2 cellular contexts compared by ENCODE assay signal in the genomic region with DNA sequence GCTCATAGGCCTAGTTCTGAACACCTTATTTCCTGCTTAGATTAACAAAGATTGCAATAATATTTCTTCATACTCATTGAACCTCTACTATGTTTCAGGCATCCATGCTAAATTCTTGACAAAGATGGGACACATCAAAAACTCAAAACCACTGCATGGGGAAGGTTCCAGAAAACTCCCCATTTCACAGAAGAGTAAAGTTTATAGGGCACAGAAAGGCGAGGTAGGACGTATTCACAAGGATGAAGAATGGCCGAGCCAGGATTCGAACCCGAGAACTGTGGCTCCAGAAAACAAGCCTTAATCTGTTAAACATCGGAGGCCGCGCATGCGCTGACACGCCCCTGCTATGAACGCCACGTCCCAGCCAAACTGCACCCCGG.
TF ChIP-seq lines count a peak whose summit lies in the region.

No MANE protein-coding gene starts in this region.

TF ChIP-seq in A549, 52 proteins besides CTCF, POLR2A, EP300 and RAD21:
- TF ChIP-seq PHF8 (IDR thresholded peaks at IDR 0.05; ENCODE audit: borderline replicate concordance, low read depth) (no peak), CBX8 (IDR thresholded peaks at IDR 0.05) (no peak), CEBPB (IDR thresholded peaks at IDR 0.05) (no peak), TP53 (CRISPR knock-in tag; IDR thresholded peaks at IDR 0.05) (no peak), ZC3H11A (IDR thresholded peaks at IDR 0.05) (no peak)
- TF ChIP-seq, protein P1, sequence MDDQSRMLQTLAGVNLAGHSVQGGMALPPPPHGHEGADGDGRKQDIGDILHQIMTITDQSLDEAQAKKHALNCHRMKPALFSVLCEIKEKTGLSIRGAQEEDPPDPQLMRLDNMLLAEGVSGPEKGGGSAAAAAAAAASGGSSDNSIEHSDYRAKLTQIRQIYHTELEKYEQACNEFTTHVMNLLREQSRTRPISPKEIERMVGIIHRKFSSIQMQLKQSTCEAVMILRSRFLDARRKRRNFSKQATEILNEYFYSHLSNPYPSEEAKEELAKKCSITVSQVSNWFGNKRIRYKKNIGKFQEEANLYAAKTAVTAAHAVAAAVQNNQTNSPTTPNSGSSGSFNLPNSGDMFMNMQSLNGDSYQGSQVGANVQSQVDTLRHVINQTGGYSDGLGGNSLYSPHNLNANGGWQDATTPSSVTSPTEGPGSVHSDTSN (IDR thresholded peaks at IDR 0.05): no peak

TF ChIP-seq in IMR-90, 13 proteins besides CTCF, POLR2A, EP300 and RAD21:
- TF ChIP-seq CEBPB (IDR thresholded peaks at IDR 0.05; ENCODE audit: low read depth, low read length) (no peak), SMC3 (IDR thresholded peaks at IDR 0.05; ENCODE audit: low read depth, low read length) (no peak)
TF ChIP-seq in IMR-90: peak in this region for 0.
